19 cellular contexts compared by ENCODE assay signal in genomic region chr5:163529698-163530097, GRCh38.
"Had no signal": no experiment of that assay in that cellular context is flagged by ENCODE, and none has a peak within 500 bp of the region (broad histone marks: within the 10 kb centered on the region; RNA-seq: fewer than 3 reads in every experiment).

No MANE protein-coding gene starts in this region.

- H3K27me3 ChIP-seq: ascending aorta, esophagus muscularis mucosa, upper lobe of right lung had no signal

- DNase-seq: activated CD4-positive, alpha-beta T cell treated with anti-CD3 and anti-CD28 coated beads, Interleukin-2, amount 10 ng/mL, durations not matched to agents 24 days and 14 days; activated CD8-positive, alpha-beta T cell treated with anti-CD3 and anti-CD28 coated beads for 36 hours; activated naive CD4-positive, alpha-beta T cell treated with anti-CD3 and anti-CD28 coated beads, Interleukin-2, amount 10 ng/mL, durations not matched to agents 7 days and 5 days; activated naive CD8-positive, alpha-beta T cell treated with anti-CD3 and anti-CD28 coated beads, Interleukin-2, amount 50 U/mL, for 24 hours; activated T-cell treated with anti-CD3 and anti-CD28 coated beads, Interleukin-2, amount 50 U/mL, for 1 hour; cerebellar nuclear complex; effector CD8-positive, alpha-beta T cell; psoas muscle; stimulated activated CD4-positive, alpha-beta T cell treated with anti-CD3 and anti-CD28 coated beads, Interleukin-4, amount 100 ng/mL, for 24 hours; T-cell; T-helper 9 cell; upper lobe of right lung had no signal

- H3K27ac ChIP-seq: ascending aorta, esophagus muscularis mucosa, psoas muscle, thoracic aorta, upper lobe of right lung had no signal

- H3K4me3 ChIP-seq: ascending aorta, esophagus muscularis mucosa, psoas muscle, thoracic aorta, upper lobe of right lung had no signal

- ATAC-seq: activated CD8-positive, alpha-beta T cell treated with anti-CD3 and anti-CD28 coated beads for 36 hours; activated naive CD8-positive, alpha-beta T cell treated with anti-CD3 and anti-CD28 coated beads, Interleukin-2, amount 50 U/mL, for 24 hours; activated T-helper 17 cell treated with anti-CD3 and anti-CD28 coated beads, Interleukin-2, amount 50 U/mL, for 72 hours; psoas muscle; sciatic nerve; SK-N-SH treated with all-trans-retinoic acid at 6 μM for 48 hours; stimulated activated effector memory CD8-positive, alpha-beta T cell treated with anti-CD3 and anti-CD28 coated beads, Interleukin-12 subunit alpha, Interleukin-12 subunit beta, amount 100 ng/mL, for 72 hours; T-cell; upper lobe of right lung had no signal

- H3K4me1 ChIP-seq: ascending aorta, psoas muscle, upper lobe of right lung had no signal

- H3K9me3 ChIP-seq: ascending aorta, esophagus muscularis mucosa, psoas muscle, thoracic aorta, upper lobe of right lung had no signal
